8 cellular contexts compared by ENCODE assay signal in the genomic region with DNA sequence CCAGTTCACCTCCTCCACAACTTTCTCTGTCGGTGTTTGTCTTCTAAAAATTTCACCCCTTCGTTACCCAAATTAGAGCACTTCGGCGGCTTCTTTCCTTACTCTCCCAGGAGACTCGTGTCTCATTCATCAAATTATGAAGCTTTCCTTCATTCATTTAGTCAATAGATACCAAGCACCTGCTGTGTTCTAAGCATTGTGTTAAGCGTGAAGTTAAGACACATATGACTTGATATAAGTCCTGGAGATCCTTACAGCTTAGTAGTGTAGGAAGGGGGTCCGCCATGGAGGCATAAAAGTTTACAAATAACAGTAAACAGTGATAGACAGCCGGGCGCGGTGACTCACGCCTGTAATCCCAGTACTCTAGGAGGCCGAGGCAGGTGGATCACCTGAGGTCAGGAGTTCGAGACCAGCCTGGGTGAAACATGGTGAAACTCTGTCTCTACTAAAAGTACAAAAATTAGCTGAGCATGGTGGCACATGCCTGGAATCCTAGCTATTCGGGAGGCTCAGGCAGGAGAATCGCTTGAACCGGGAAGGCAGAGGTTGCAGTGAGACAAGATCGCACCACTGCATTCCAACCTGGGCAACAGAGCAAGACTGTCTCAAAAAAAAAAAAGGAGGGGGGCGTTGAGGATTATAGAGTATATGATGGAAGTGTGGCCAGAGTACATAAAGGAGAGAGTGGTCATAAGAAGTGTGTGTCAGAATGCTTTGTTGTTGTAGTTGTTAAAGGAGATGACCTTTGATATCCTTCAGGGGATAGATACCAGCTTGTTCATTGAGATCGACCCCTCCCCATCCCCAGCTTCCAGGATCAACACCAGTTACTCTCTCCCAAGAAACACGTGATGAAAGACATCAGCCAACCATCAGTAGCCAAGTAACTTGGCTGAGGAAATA. TPM values are rescaled to one million over a fixed set of nuclear protein-coding genes. Genes with fewer than 3 reads are reported as not detected.
DNase-seq lines count a peak whose midpoint lies in the region; ATAC-seq and TF ChIP-seq lines count a peak whose summit lies in the region.

No MANE protein-coding gene starts in this region.

- peak overlapping the region; percentile 80 to 97 (median 96) for H3K4me3 Mint-ChIP-seq in naive thymus-derived CD4-positive, alpha-beta T cell

- H3K27ac Mint-ChIP-seq in naive thymus-derived CD4-positive, alpha-beta T cell = peak overlapping the region; percentile 82 to 98 (median 95)

- peak overlapping the region; percentile 79; the same call in 1 of the 2 replicates for H3K9ac ChIP-seq in KMS-11

- no peaks in the 10 kb centered on the region for H3K9me3 ChIP-seq in BE2C
- H3K9me3 ChIP-seq in naive thymus-derived CD4-positive, alpha-beta T cell (ENCODE audit: control insufficient read depth in 2 of 3, low read length in 3 of 3) = no peaks in the 10 kb centered on the region

- POLR2A ChIA-PET in naive thymus-derived CD4-positive, alpha-beta T cell (lab: Charles Lee) = interaction anchor here (0.6 to 2.0 kb wide), 8 partner anchors 9 to 1930 kb away, joined by 3 to 9 read pairs (median 4); partner anchors contain the start of genes RAD51 and SNAP23

- H3K36me3 ChIP-seq in BE2C = peaks cover 7% of the 10 kb centered on the region
- no peaks in the 10 kb centered on the region for H3K36me3 ChIP-seq in KMS-11 (ENCODE audit: insufficient read depth)
- H3K36me3 ChIP-seq in naive thymus-derived CD4-positive, alpha-beta T cell (ENCODE audit: control insufficient read depth in 2 of 3, insufficient read depth in 3 of 3, low read length in 3 of 3) = peaks cover 0 to 22% (median 0%) of the 10 kb centered on the region in 3 experiments

- no peak for ATAC-seq in naive thymus-derived CD4-positive, alpha-beta T cell

- H4K20me1 ChIP-seq in KMS-11 (ENCODE audit: insufficient read depth) = no peaks in the 10 kb centered on the region

- peak overlapping the region; percentile 42 for H3K4me2 ChIP-seq in KMS-11

- H3K27me3 ChIP-seq in BE2C (no peaks in the 10 kb centered on the region), KMS-11 (ENCODE audit: insufficient read depth, low read depth) (no peaks in the 10 kb centered on the region; the same call in 1 of the 2 replicates)
- H3K27me3 ChIP-seq in naive thymus-derived CD4-positive, alpha-beta T cell (ENCODE audit: control insufficient read depth in 2 of 2, insufficient read depth in 2 of 2, low read length in 2 of 2) = no peaks in the 10 kb centered on the region

- peaks cover 23% of the 10 kb centered on the region for H3K79me2 ChIP-seq in KMS-11 (ENCODE audit: insufficient read depth, low read depth)

- peaks cover 39 to 60% (median 57%) of the 10 kb centered on the region in 7 donors for H3K4me1 Mint-ChIP-seq in naive thymus-derived CD4-positive, alpha-beta T cell

- peaks cover 0 to 8% (median 0%) of the 10 kb centered on the region in 5 donors for H3K27me3 Mint-ChIP-seq in naive thymus-derived CD4-positive, alpha-beta T cell

- peak overlapping the region; percentile 5; the same call in 1 of the 2 replicates for H3K27ac ChIP-seq in KMS-11
- H3K27ac ChIP-seq in naive thymus-derived CD4-positive, alpha-beta T cell (ENCODE audit: low read depth, low read length) = peak overlapping the region; percentile 96

- H3K9me3 Mint-ChIP-seq in naive thymus-derived CD4-positive, alpha-beta T cell = no peaks in the 10 kb centered on the region

- intact Hi-C loops in naive thymus-derived CD4-positive, alpha-beta T cell (cut with micrococcal nuclease) = loop anchor here (1.0 to 10.0 kb wide), 16 partner anchors 29 to 1709 kb away; partner anchors contain the start of genes BAHD1 (in 2 of the 2), CHST14 (in 2 of the 2), KNL1 (in 2 of the 2) and CHP1 (in 1 of the 2)

- TF ChIP-seq CTCF in BE2C (IDR thresholded peaks at IDR 0.05; ENCODE audit: low read depth, low read length) (no peak), KMS-11 (conservative IDR thresholded peaks at IDR 0.05; ENCODE audit: low read depth, low read length) (no peak), choroid plexus epithelial cell (conservative IDR thresholded peaks at IDR 0.05; ENCODE audit: low read depth, low read length) (no peak)

- DNase-seq in BE2C (no peak), choroid plexus epithelial cell (ENCODE audit: low read depth) (no peak), HCEC 1CT (no peak), COLO668 (lab: John Stamatoyannopoulos, UW; ENCODE audit: unreplicated experiment) (no peak), NCI-H526 treated with DMSO at 0.1 percent for 48 hours (lab: John Stamatoyannopoulos, UW) (no peak), occipital lobe (lab: John Stamatoyannopoulos, UW) (no peak)
- DNase-seq in naive thymus-derived CD4-positive, alpha-beta T cell = no peak

- CTCF ChIA-PET in naive thymus-derived CD4-positive, alpha-beta T cell (lab: Charles Lee) = interaction anchor here (0.6 to 1.4 kb wide), 5 partner anchors 27 to 273 kb away, joined by 3 to 5 read pairs (median 3); no protein-coding TSS in a partner anchor

- H3K4me3 ChIP-seq in BE2C (ENCODE audit: low read depth, low read length) (peak overlapping the region; percentile 98), KMS-11 (IDR thresholded peaks at IDR 0.05; ENCODE audit: insufficient read depth, low read depth, low read length) (no peak overlapping the region), choroid plexus epithelial cell (ENCODE audit: low read depth, low read length) (peak overlapping the region; percentile 92)
- H3K4me3 ChIP-seq in naive thymus-derived CD4-positive, alpha-beta T cell (ENCODE audit: low read length) = peak overlapping the region; percentile 85

- peak overlapping the region; percentile 99 for H2AFZ ChIP-seq in KMS-11 (ENCODE audit: low read depth)

- peaks cover 4% of the 10 kb centered on the region for H3K4me1 ChIP-seq in BE2C
- peaks cover 35% of the 10 kb centered on the region for H3K4me1 ChIP-seq in KMS-11 (ENCODE audit: low read depth, poor library complexity, severe bottlenecking)
- peaks cover 18 to 22% of the 10 kb centered on the region in 2 donors for H3K4me1 ChIP-seq in naive thymus-derived CD4-positive, alpha-beta T cell (ENCODE audit: control insufficient read depth in 2 of 2, insufficient read depth in 2 of 2, low read length in 2 of 2)

- H3K36me3 Mint-ChIP-seq in naive thymus-derived CD4-positive, alpha-beta T cell = peaks cover 0 to 7% (median 1%) of the 10 kb centered on the region in 5 donors

RNA-seq across cellular contexts. Expression of gene CCDC32, which starts 0.7 kb away (rescaled TPM):
- 20.3 TPM for polyA plus RNA-seq in BE2C (2012; ENCODE audit: insufficient read depth, insufficient read length, low read depth)
- 10 to 100 TPM; 22.4 to 37.3 (median 33.3) TPM for total RNA-seq in naive thymus-derived CD4-positive, alpha-beta T cell
- polyA plus RNA-seq in naive thymus-derived CD4-positive, alpha-beta T cell = 10 to 100 TPM; 37.5 to 44.8 TPM
- 25.9 TPM for total RNA-seq in occipital lobe

RNA-seq across cellular contexts. Expression of gene RPUSD2, which starts 3.5 kb away (rescaled TPM):
- 49.5 TPM for polyA plus RNA-seq in BE2C (2012; ENCODE audit: insufficient read depth, insufficient read length, low read depth)
- total RNA-seq in naive thymus-derived CD4-positive, alpha-beta T cell = 10 to 100 TPM; 10.6 to 19.0 (median 15.5) TPM
- 10 to 100 TPM; 19.3 to 25.9 TPM for polyA plus RNA-seq in naive thymus-derived CD4-positive, alpha-beta T cell
- 14.2 TPM for total RNA-seq in occipital lobe

RNA-seq across cellular contexts. Expression of gene KNL1, which starts 28.5 kb away (rescaled TPM):
- 3.6 TPM for polyA plus RNA-seq in BE2C (2012; ENCODE audit: insufficient read depth, insufficient read length, low read depth)
- total RNA-seq in naive thymus-derived CD4-positive, alpha-beta T cell = 10 to 100 TPM in 1 of 5 experiments, 1 to 10 TPM in 2, under 1 TPM in 2; 0.16 to 41.5 (median 1.7) TPM
- under 1 TPM; 0.08 to 0.99 TPM for polyA plus RNA-seq in naive thymus-derived CD4-positive, alpha-beta T cell
- total RNA-seq in occipital lobe = 4.7 TPM
